21 cellular contexts compared by ENCODE assay signal in genomic region chr11:44744160-44744559, GRCh38. TPM values are rescaled to one million over a fixed set of nuclear protein-coding genes. Genes with fewer than 3 reads are reported as not detected.
DNase-seq lines count a peak whose midpoint lies in the region; ATAC-seq and TF ChIP-seq lines count a peak whose summit lies in the region.
"Had no signal": no experiment of that assay in that cellular context is flagged by ENCODE, and none has a peak within 500 bp of the region (broad histone marks: within the 10 kb centered on the region; RNA-seq: fewer than 3 reads in every experiment).

No MANE protein-coding gene starts in this region.

- intact Hi-C loops in activated T-helper 1 cell treated with anti-CD3 and anti-CD28 coated beads, Interleukin-12 subunit alpha, Interleukin-12 subunit beta, Interleukin-2, Interleukin-4 antibody, amounts not matched to agents 30 ng/mL and 10 ng/mL and 1 ng/mL, durations not matched to agents 14 hours and 24 hours and 36 hours (cut with micrococcal nuclease) = no loop called here
- intact Hi-C loops in CD8-positive, alpha-beta T cell (cut with DNase I, micrococcal nuclease) = no loop called here

- TF ChIP-seq CTCF in SK-N-SH (IDR thresholded peaks at IDR 0.05) (no peak), hepatocyte (IDR thresholded peaks at IDR 0.05; ENCODE audit: poor library complexity) (no peak)
- TF ChIP-seq CTCF in CD8-positive, alpha-beta T cell (IDR thresholded peaks at IDR 0.05) = no peak

- 40% methylated on average over 5 of the region's 5 CpGs for WGBS in SK-N-SH (ENCODE audit: low lambda C conversion rate)
- 59% methylated on average over 5 of the region's 5 CpGs for WGBS in hepatocyte (ENCODE audit: low lambda C conversion rate, missing lambda C conversion rate)

- no peaks in the 10 kb centered on the region for H3F3A ChIP-seq in SK-N-SH (replicated peaks; ENCODE audit: insufficient read depth)

- no peak overlapping the region for H3K27ac Mint-ChIP-seq in activated T-helper 1 cell treated with anti-CD3 and anti-CD28 coated beads, Interleukin-12 subunit alpha, Interleukin-12 subunit beta, Interleukin-2, Interleukin-4 antibody, amounts not matched to agents 30 ng/mL and 10 ng/mL and 1 ng/mL, durations not matched to agents 14 hours and 24 hours and 36 hours
- H3K27ac Mint-ChIP-seq in CD8-positive, alpha-beta T cell = no peak overlapping the region
- H3K27ac Mint-ChIP-seq: activated CD4-positive, alpha-beta T cell treated with anti-CD3 and anti-CD28 coated beads, Interleukin-2, amount 10 ng/mL, durations not matched to agents 24 days and 14 days; B cell had no signal

- H2AFZ ChIP-seq in SK-N-SH (ENCODE audit: low read depth) (no peak overlapping the region), hepatocyte (no peak overlapping the region)

- CTCF ChIA-PET in SK-N-SH (lab: Yijun Ruan, JAX) = interaction anchor here (0.9 to 2.7 kb wide), 6 partner anchors 11 to 167 kb away, joined by 3 to 9 read pairs (median 6); no protein-coding TSS in a partner anchor
- CTCF ChIA-PET in CD8-positive, alpha-beta T cell (lab: Charles Lee) = no interaction called here

- H3K9me2 ChIP-seq in SK-N-SH = no peaks in the 10 kb centered on the region
- no peaks in the 10 kb centered on the region for H3K9me2 ChIP-seq in hepatocyte (replicated peaks; ENCODE audit: insufficient read depth)

- ATAC-seq in HG02870 (IDR thresholded peaks at IDR 0.05; ENCODE audit: unreplicated experiment) = no peak
- ATAC-seq in CD8-positive, alpha-beta T cell = no peak
- ATAC-seq: K562, lower lobe of right lung had no signal

- H4K20me1 ChIP-seq in SK-N-SH (ENCODE audit: insufficient read depth) (no peaks in the 10 kb centered on the region), hepatocyte (ENCODE audit: insufficient read depth, poor library complexity, severe bottlenecking) (no peaks in the 10 kb centered on the region)

- TF ChIP-seq RAD21 in SK-N-SH (IDR thresholded peaks at IDR 0.05; ENCODE audit: low read length) = peak; percentile 19; the same call in 1 of the 2 replicates

- H3K4me3 ChIP-seq in SK-N-SH (ENCODE audit: low read depth in 2 of 2, low read length in 1 of 2) (no peak overlapping the region), hepatocyte (no peak overlapping the region), rectal smooth muscle tissue (ENCODE audit: low read length) (no peak overlapping the region)
- no peak overlapping the region for H3K4me3 ChIP-seq in CD8-positive, alpha-beta T cell (ENCODE audit: low read depth, low read length)
- H3K4me3 ChIP-seq: coronary artery, K562, lower lobe of right lung, skin epidermis had no signal

- no peaks in the 10 kb centered on the region for H3K36me3 ChIP-seq in SK-N-SH (replicated peaks in 1 of 2; ENCODE audit: control insufficient read depth in 1 of 2, insufficient read depth in 2 of 2, low read length in 1 of 2)
- no peaks in the 10 kb centered on the region for H3K36me3 ChIP-seq in hepatocyte (replicated peaks; ENCODE audit: insufficient read depth, low read depth)
- H3K36me3 ChIP-seq in rectal smooth muscle tissue (ENCODE audit: control insufficient read depth, insufficient read depth, low read length) = no peaks in the 10 kb centered on the region
- no peaks in the 10 kb centered on the region for H3K36me3 ChIP-seq in CD8-positive, alpha-beta T cell (ENCODE audit: insufficient read depth, low read length)
- H3K36me3 ChIP-seq: lower lobe of right lung, neutrophil had no signal

- H3K4me1 Mint-ChIP-seq in activated T-helper 1 cell treated with anti-CD3 and anti-CD28 coated beads, Interleukin-12 subunit alpha, Interleukin-12 subunit beta, Interleukin-2, Interleukin-4 antibody, amounts not matched to agents 30 ng/mL and 10 ng/mL and 1 ng/mL, durations not matched to agents 14 hours and 24 hours and 36 hours (ENCODE audit: low read depth) = peaks cover 6% of the 10 kb centered on the region
- peaks cover 19% of the 10 kb centered on the region for H3K4me1 Mint-ChIP-seq in CD8-positive, alpha-beta T cell (ENCODE audit: low read depth)
- H3K4me1 Mint-ChIP-seq: B cell had no signal

- H3K79me2 ChIP-seq in SK-N-SH (ENCODE audit: insufficient read depth) = no peaks in the 10 kb centered on the region
- H3K79me2 ChIP-seq in hepatocyte = peaks cover 20% of the 10 kb centered on the region

- POLR2A ChIA-PET in SK-N-SH (lab: Yijun Ruan, JAX) = interaction anchor here (1.1 to 2.4 kb wide), 4 partner anchors 10 to 118 kb away, joined by 3 to 11 read pairs (median 9); no protein-coding TSS in a partner anchor
- POLR2A ChIA-PET in CD8-positive, alpha-beta T cell (lab: Charles Lee) = no interaction called here

- no peak overlapping the region for H3K9ac ChIP-seq in SK-N-SH
- no peak overlapping the region for H3K9ac ChIP-seq in rectal smooth muscle tissue (ENCODE audit: low read length)

- H3K9me3 ChIP-seq in SK-N-SH = no peaks in the 10 kb centered on the region
- H3K9me3 ChIP-seq in hepatocyte (ENCODE audit: low read depth) = no peaks in the 10 kb centered on the region
- no peaks in the 10 kb centered on the region for H3K9me3 ChIP-seq in CD8-positive, alpha-beta T cell (ENCODE audit: low read length)
- H3K9me3 ChIP-seq: lower lobe of right lung, neutrophil had no signal

- no peak overlapping the region for H3K4me3 Mint-ChIP-seq in activated T-helper 1 cell treated with anti-CD3 and anti-CD28 coated beads, Interleukin-12 subunit alpha, Interleukin-12 subunit beta, Interleukin-2, Interleukin-4 antibody, amounts not matched to agents 30 ng/mL and 10 ng/mL and 1 ng/mL, durations not matched to agents 14 hours and 24 hours and 36 hours
- no peak overlapping the region for H3K4me3 Mint-ChIP-seq in CD8-positive, alpha-beta T cell
- H3K4me3 Mint-ChIP-seq: activated CD4-positive, alpha-beta T cell treated with anti-CD3 and anti-CD28 coated beads, Interleukin-2, amount 10 ng/mL, durations not matched to agents 24 days and 14 days; B cell had no signal

- H3K36me3 Mint-ChIP-seq in activated T-helper 1 cell treated with anti-CD3 and anti-CD28 coated beads, Interleukin-12 subunit alpha, Interleukin-12 subunit beta, Interleukin-2, Interleukin-4 antibody, amounts not matched to agents 30 ng/mL and 10 ng/mL and 1 ng/mL, durations not matched to agents 14 hours and 24 hours and 36 hours (ENCODE audit: low read depth) = no peaks in the 10 kb centered on the region
- no peaks in the 10 kb centered on the region for H3K36me3 Mint-ChIP-seq in CD8-positive, alpha-beta T cell

- H3K4me1 ChIP-seq in SK-N-SH (ENCODE audit: control insufficient read depth in 1 of 2, insufficient read depth in 2 of 2, low read depth in 1 of 2, low read length in 1 of 2) (peaks cover 0 to 75% of the 10 kb centered on the region in 2 experiments; a peak in 2 of 4 replicates), hepatocyte (ENCODE audit: insufficient read depth) (peaks cover 10% of the 10 kb centered on the region), rectal smooth muscle tissue (ENCODE audit: control insufficient read depth, insufficient read depth, low read length) (peaks cover 52% of the 10 kb centered on the region)
- peaks cover 26% of the 10 kb centered on the region for H3K4me1 ChIP-seq in CD8-positive, alpha-beta T cell (ENCODE audit: insufficient read depth, low read length)

- H3K27me3 Mint-ChIP-seq in activated T-helper 1 cell treated with anti-CD3 and anti-CD28 coated beads, Interleukin-12 subunit alpha, Interleukin-12 subunit beta, Interleukin-2, Interleukin-4 antibody, amounts not matched to agents 30 ng/mL and 10 ng/mL and 1 ng/mL, durations not matched to agents 14 hours and 24 hours and 36 hours (ENCODE audit: insufficient read depth) = peaks cover 4% of the 10 kb centered on the region
- H3K27me3 Mint-ChIP-seq in CD8-positive, alpha-beta T cell (ENCODE audit: low read depth) = no peaks in the 10 kb centered on the region
- H3K27me3 Mint-ChIP-seq: activated CD4-positive, alpha-beta T cell treated with anti-CD3 and anti-CD28 coated beads, Interleukin-2, amount 10 ng/mL, durations not matched to agents 24 days and 14 days had no signal

- H3K27me3 ChIP-seq in SK-N-SH (ENCODE audit: insufficient read depth) = peaks cover 12% of the 10 kb centered on the region; the same call in 1 of the 2 replicates
- H3K27me3 ChIP-seq in hepatocyte = no peaks in the 10 kb centered on the region
- H3K27me3 ChIP-seq in rectal smooth muscle tissue (ENCODE audit: control insufficient read depth, insufficient read depth, low read length) = no peaks in the 10 kb centered on the region
- H3K27me3 ChIP-seq in CD8-positive, alpha-beta T cell (ENCODE audit: insufficient read depth, low read length) = no peaks in the 10 kb centered on the region

- H3K4me2 ChIP-seq in SK-N-SH = no peak overlapping the region
- peak overlapping the region; percentile 34 for H3K4me2 ChIP-seq in hepatocyte

- DNase-seq in DMS 273 (lab: John Stamatoyannopoulos, UW; ENCODE audit: unreplicated experiment) (peak; percentile 70), SK-N-SH (peak; percentile 72), hepatocyte (ENCODE audit: low spot score) (no peak), D341Med (ENCODE audit: low spot score) (no peak)
- DNase-seq in activated T-helper 1 cell treated with anti-CD3 and anti-CD28 coated beads, Interleukin-12 subunit alpha, Interleukin-12 subunit beta, Interleukin-2, Interleukin-4 antibody, amounts not matched to agents 30 ng/mL and 10 ng/mL and 1 ng/mL, durations not matched to agents 14 hours and 24 hours and 36 hours (ENCODE audit: low spot score) = no peak
- DNase-seq in CD8-positive, alpha-beta T cell = no peak
- DNase-seq: activated CD4-positive, alpha-beta T cell treated with anti-CD3 and anti-CD28 coated beads, Interleukin-2, amount 10 ng/mL, durations not matched to agents 24 days and 14 days; activated CD8-positive, alpha-beta memory T cell treated with anti-CD3 and anti-CD28 coated beads, Interleukin-2, amount 50 U/mL, for 4 hours; activated naive CD4-positive, alpha-beta T cell treated with Interleukin-2 at 50 U/mL for 16 hours; Calu3; GF-D8; GOT3; lower lobe of right lung; NCI-H2107 had no signal

- H3K27ac ChIP-seq in SK-N-SH (ENCODE audit: low read depth in 2 of 2, low read length in 1 of 2) (peak overlapping the region in 1 of 2 experiments; percentile 96; a peak in 2 of 4 replicates), hepatocyte (peak overlapping the region; percentile 61), rectal smooth muscle tissue (ENCODE audit: low read depth, low read length) (peak overlapping the region; percentile 82)
- H3K27ac ChIP-seq in CD8-positive, alpha-beta T cell (ENCODE audit: low read depth, low read length) = no peak overlapping the region
- H3K27ac ChIP-seq: coronary artery, lower lobe of right lung, neutrophil had no signal

- H3K9me3 Mint-ChIP-seq in activated T-helper 1 cell treated with anti-CD3 and anti-CD28 coated beads, Interleukin-12 subunit alpha, Interleukin-12 subunit beta, Interleukin-2, Interleukin-4 antibody, amounts not matched to agents 30 ng/mL and 10 ng/mL and 1 ng/mL, durations not matched to agents 14 hours and 24 hours and 36 hours = no peaks in the 10 kb centered on the region
- no peaks in the 10 kb centered on the region for H3K9me3 Mint-ChIP-seq in CD8-positive, alpha-beta T cell
- H3K9me3 Mint-ChIP-seq: activated CD4-positive, alpha-beta T cell treated with anti-CD3 and anti-CD28 coated beads, Interleukin-2, amount 10 ng/mL, durations not matched to agents 24 days and 14 days had no signal

- peak in 1 of 2 experiments; percentile 83; a peak in 2 of 4 replicates for TF ChIP-seq EP300 in SK-N-SH (IDR thresholded peaks at IDR 0.05; ENCODE audit: borderline replicate concordance in 1 of 2, low read depth in 1 of 2, low read length in 1 of 2)

RNA-seq across cellular contexts. Expression of gene TSPAN18, which starts 17.4 kb away (rescaled TPM):
- polyA plus RNA-seq in SK-N-SH (2012; rRNA removed) (0.72 and 1.3 TPM in 2 replicates), hepatocyte (21.5 and 25.1 TPM in 2 replicates)
- polyA plus RNA-seq in SK-N-SH (2012; cell fraction: cytosol; rRNA removed) = 0.91 and 1.8 TPM in 2 replicates
- 0.81 and 1.2 TPM in 2 replicates for polyA plus RNA-seq in SK-N-SH (2012; cell fraction: nucleus; rRNA removed)
- total RNA-seq in hepatocyte = 9.5 and 12.8 TPM in 2 replicates
- total RNA-seq in activated T-helper 1 cell treated with anti-CD3 and anti-CD28 coated beads, Interleukin-12 subunit alpha, Interleukin-12 subunit beta, Interleukin-2, Interleukin-4 antibody, amounts not matched to agents 30 ng/mL and 10 ng/mL and 1 ng/mL, durations not matched to agents 14 hours and 24 hours and 36 hours = 1.7 and 2.0 TPM in 2 replicates
- 1 to 10 TPM; 6.1 to 6.3 TPM for total RNA-seq in CD8-positive, alpha-beta T cell
- total RNA-seq: Calu3 had no signal

Comparison
In these comparisons a context has a peak if more than half of its experiments do, and no peak if none do; other contexts are left out.
1. DNase-seq: peak in DMS 273 (single experiment) and SK-N-SH (single experiment); none in hepatocyte (single experiment), D341Med (single experiment), activated T-helper 1 cell treated with anti-CD3 and anti-CD28 coated beads, Interleukin-12 subunit alpha, Interleukin-12 subunit beta, Interleukin-2, Interleukin-4 antibody, amounts not matched to agents 30 ng/mL and 10 ng/mL and 1 ng/mL, durations not matched to agents 14 hours and 24 hours and 36 hours (single experiment) and CD8-positive, alpha-beta T cell (0 of 7).